Comparison of ENCODE assay signal across 19 cellular contexts in the genomic region with DNA sequence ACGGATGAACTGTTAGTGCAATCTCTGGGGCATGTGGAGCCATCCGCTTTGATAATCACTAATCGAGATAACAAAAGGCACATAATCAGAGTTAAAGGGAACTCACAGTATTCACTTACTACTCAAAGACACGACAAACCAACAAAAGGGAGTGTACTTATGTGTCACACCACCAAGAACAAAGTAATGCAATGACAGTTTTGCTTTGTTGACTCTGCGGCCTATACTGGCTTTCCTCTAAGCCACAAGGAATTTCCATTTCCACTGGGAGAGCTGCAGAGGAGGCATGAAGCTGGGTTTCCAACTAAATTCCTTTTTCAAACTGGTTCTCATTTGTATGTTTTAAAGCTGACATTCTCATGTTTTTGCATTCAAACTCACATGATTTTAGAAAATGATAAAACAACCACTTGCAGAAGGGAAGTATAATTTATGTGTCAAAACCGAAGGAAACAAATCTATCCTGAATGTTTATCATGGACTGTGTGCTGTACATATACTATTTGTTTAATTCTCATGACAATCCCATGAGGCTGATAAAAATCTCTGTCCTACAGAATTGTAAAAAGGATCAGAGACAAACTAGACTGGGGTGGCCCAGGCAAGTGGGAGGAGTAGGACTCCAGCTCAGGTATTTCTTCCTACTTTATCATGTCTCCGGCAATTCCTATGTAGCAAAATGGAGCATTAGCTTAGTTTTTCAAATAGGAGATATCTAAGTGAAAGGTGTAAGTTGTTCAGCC.
DNase-seq lines count a peak whose midpoint lies in the region; FAIRE-seq and TF ChIP-seq lines count a peak whose summit lies in the region.
"Had no signal": no experiment of that assay in that cellular context is flagged by ENCODE, and none has a peak within 500 bp of the region (broad histone marks: within the 10 kb centered on the region; RNA-seq: fewer than 3 reads in every experiment).

No MANE protein-coding gene starts in this region.

- H3K9me2 ChIP-seq in hepatocyte (replicated peaks; ENCODE audit: insufficient read depth) (no peaks in the 10 kb centered on the region), PC-9 (ENCODE audit: insufficient read depth) (no peaks in the 10 kb centered on the region)

- BruUV-seq in PC-9 (replicated peaks; lab: Mats Ljungman, UMichigan): no TSS peak

- H3K4me2 ChIP-seq in hepatocyte (peak overlapping the region; percentile 45), PC-9 (no peak overlapping the region)

- intact Hi-C loops in PC-9 (cut with micrococcal nuclease; ENCODE audit: unreplicated experiment): no loop called here

- CTCF ChIA-PET in PC-9 (lab: Charles Lee): no interaction called here

- WGBS in hepatocyte (ENCODE audit: low lambda C conversion rate, missing lambda C conversion rate): 43% methylated on average over 7 of the region's 7 CpGs
- WGBS in small intestine, 3 donors: 39 to 58% (median 55%) methylated on average over 7 of the region's 7 CpGs

- no peak overlapping the region for H2AFZ ChIP-seq in hepatocyte
- H2AFZ ChIP-seq in PC-9: no peak overlapping the region
- H2AFZ ChIP-seq: parathyroid adenoma had no signal

- no peak overlapping the region for H3K4me3 ChIP-seq in hepatocyte
- H3K4me3 ChIP-seq in small intestine (ENCODE audit: low read depth in 1 of 2, low read length in 2 of 2): no peak overlapping the region
- no peak overlapping the region for H3K4me3 ChIP-seq in PC-9
- H3K4me3 ChIP-seq: thyroid gland had no signal

- H3K27ac ChIP-seq in hepatocyte (peak overlapping the region; percentile 60), small intestine (ENCODE audit: low read depth in 1 of 2, low read length in 1 of 2) (no peak overlapping the region), PC-9 (no peak overlapping the region)
- H3K27ac ChIP-seq: foreskin keratinocyte, parathyroid adenoma had no signal

- H3K36me3 ChIP-seq in hepatocyte (replicated peaks; ENCODE audit: insufficient read depth, low read depth): no peaks in the 10 kb centered on the region
- H3K36me3 ChIP-seq in small intestine (ENCODE audit: control insufficient read depth in 2 of 2, insufficient read depth in 2 of 2, low read length in 2 of 2): no peaks in the 10 kb centered on the region
- peaks cover 4% of the 10 kb centered on the region; the same call in 1 of the 2 replicates for H3K36me3 ChIP-seq in PC-9 (ENCODE audit: low read depth)
- H3K36me3 ChIP-seq: thyroid gland had no signal

- no peaks in the 10 kb centered on the region for H3K9me3 ChIP-seq in hepatocyte (ENCODE audit: low read depth)
- no peaks in the 10 kb centered on the region for H3K9me3 ChIP-seq in small intestine (ENCODE audit: control insufficient read depth, low read depth)
- H3K9me3 ChIP-seq in PC-9 (ENCODE audit: insufficient read depth, low read depth): no peaks in the 10 kb centered on the region
- H3K9me3 ChIP-seq: thyroid gland had no signal

- no peaks in the 10 kb centered on the region for H4K20me1 ChIP-seq in hepatocyte (ENCODE audit: insufficient read depth, poor library complexity, severe bottlenecking)
- no peaks in the 10 kb centered on the region for H4K20me1 ChIP-seq in PC-9 (ENCODE audit: insufficient read depth)

- H3K79me2 ChIP-seq in hepatocyte: no peaks in the 10 kb centered on the region
- H3K79me2 ChIP-seq in PC-9 (ENCODE audit: low read depth): no peaks in the 10 kb centered on the region
- H3K79me2 ChIP-seq: parathyroid adenoma had no signal

- H3K27me3 ChIP-seq in hepatocyte: no peaks in the 10 kb centered on the region
- H3K27me3 ChIP-seq in small intestine (ENCODE audit: control insufficient read depth in 2 of 2, insufficient read depth in 2 of 2, low read length in 2 of 2): no peaks in the 10 kb centered on the region
- H3K27me3 ChIP-seq in PC-9 (ENCODE audit: insufficient read depth, low read depth): no peaks in the 10 kb centered on the region
- H3K27me3 ChIP-seq: foreskin keratinocyte, thyroid gland had no signal

- H3K4me1 ChIP-seq in hepatocyte (ENCODE audit: insufficient read depth) (peaks cover 21% of the 10 kb centered on the region), small intestine (ENCODE audit: control insufficient read depth in 2 of 2, insufficient read depth in 1 of 2, low read depth in 1 of 2, low read length in 1 of 2) (peaks cover 0 to 3% of the 10 kb centered on the region in 2 donors), PC-9 (replicated peaks; ENCODE audit: insufficient read depth) (peaks cover 10% of the 10 kb centered on the region)

- DNase-seq in HK-2 (ENCODE audit: unreplicated experiment) (peak; percentile 17), amniotic epithelial cell (ENCODE audit: low read depth) (peak; percentile 70), hepatocyte (ENCODE audit: low spot score) (peak; percentile 61), small intestine (peak; percentile 17), MV-4-11 (lab: John Stamatoyannopoulos, UW) (no peak), GOT3 (lab: John Stamatoyannopoulos, UW) (no peak), PC-9 (no peak), DMS 273 treated with DMSO at 0.1 percent for 48 hours (lab: John Stamatoyannopoulos, UW) (no peak)
- DNase-seq: activated CD4-positive, alpha-beta T cell treated with anti-CD3 and anti-CD28 coated beads, Interleukin-2, amount 50 U/mL, for 1 hour; activated T-cell treated with anti-CD3 and anti-CD28 coated beads, Interleukin-2, amount 50 U/mL, for 72 hours; amniotic stem cell; C1 segment of cervical spinal cord; dermis blood vessel endothelial cell; EL; foreskin keratinocyte; immature natural killer cell; NCI-H2029 treated with DMSO at 0.1 percent for 48 hours; thyroid gland had no signal

- TF ChIP-seq CTCF in hepatocyte (IDR thresholded peaks at IDR 0.05; ENCODE audit: poor library complexity) (no peak), PC-9 (conservative IDR thresholded peaks at IDR 0.05) (no peak)

- no peak for FAIRE-seq in small intestine (lab: Jason Lieb, UNC)

- H3F3A ChIP-seq in PC-9 (ENCODE audit: insufficient read depth, low read depth): peaks cover 5% of the 10 kb centered on the region; the same call in 1 of the 2 replicates

- POLR2A ChIA-PET in PC-9 (lab: Charles Lee; ENCODE audit: unreplicated experiment): no interaction called here

Comparison
In these comparisons a context has a peak if more than half of its experiments do, and no peak if none do; other contexts are left out.
1. DNase-seq: peak in HK-2 (single experiment), amniotic epithelial cell (single experiment), hepatocyte (single experiment) and small intestine (single experiment); none in MV-4-11 (single experiment), GOT3 (single experiment), PC-9 (0 of 2) and DMS 273 treated with DMSO at 0.1 percent for 48 hours (single experiment).